8 cellular contexts compared by ENCODE assay signal in the genomic region with DNA sequence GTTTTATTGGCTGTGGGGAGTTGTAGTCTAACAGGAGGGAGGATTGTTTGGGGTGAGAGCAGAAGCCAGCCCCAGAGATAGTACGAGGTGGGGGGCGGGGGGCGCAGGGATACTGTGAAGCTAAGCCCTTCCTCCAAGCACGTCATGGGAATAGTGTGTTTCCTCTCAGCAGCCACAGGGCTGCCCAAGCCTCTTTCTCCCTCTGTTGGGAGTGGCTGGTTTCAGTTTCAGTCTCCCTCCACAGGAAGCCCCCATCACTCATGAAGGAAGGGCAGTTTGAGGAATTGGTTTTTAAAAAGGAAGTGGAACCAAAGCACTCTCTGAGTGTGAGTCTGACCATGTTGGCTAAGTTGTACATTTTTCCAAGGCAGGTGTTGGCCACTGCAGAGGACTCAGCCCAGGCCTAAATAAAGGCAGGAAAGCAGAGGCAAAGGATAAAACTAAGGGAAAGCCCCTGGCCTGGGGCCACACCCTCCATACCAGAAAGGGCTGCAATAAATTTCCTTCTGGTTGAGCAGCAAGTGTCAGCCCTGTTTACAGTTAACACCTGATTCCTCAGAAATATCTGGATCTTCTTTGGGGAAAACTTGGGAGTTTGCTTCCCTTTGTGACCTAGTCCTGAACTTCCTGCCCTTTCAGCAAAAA. TPM values are rescaled to one million over a fixed set of nuclear protein-coding genes. Genes with fewer than 3 reads are reported as not detected.
DNase-seq lines count a peak whose midpoint lies in the region; ATAC-seq, FAIRE-seq and TF ChIP-seq lines count a peak whose summit lies in the region.

No MANE protein-coding gene starts in this region.

- H3K27ac ChIP-seq in right atrium auricular region (peak overlapping the region; percentile 19 to 61), smooth muscle cell (ENCODE audit: low read depth) (peak overlapping the region; percentile 96)

- 55% methylated on average over 4 of the region's 4 CpGs for WGBS in smooth muscle cell (ENCODE audit: low lambda C conversion rate)

- H3K27ac Mint-ChIP-seq in activated naive CD8-positive, alpha-beta T cell treated with anti-CD3 and anti-CD28 coated beads, Interleukin-2, amount 50 U/mL, for 24 hours, result peak overlapping the region; percentile 94

- peaks cover 46% of the 10 kb centered on the region for H3K36me3 Mint-ChIP-seq in activated naive CD8-positive, alpha-beta T cell treated with anti-CD3 and anti-CD28 coated beads, Interleukin-2, amount 50 U/mL, for 24 hours (ENCODE audit: low read depth)

- peak overlapping the region; percentile 70 for H3K4me3 Mint-ChIP-seq in activated naive CD8-positive, alpha-beta T cell treated with anti-CD3 and anti-CD28 coated beads, Interleukin-2, amount 50 U/mL, for 24 hours

- H2AFZ ChIP-seq in smooth muscle cell (ENCODE audit: low read depth), result no peak overlapping the region

- H3K9ac ChIP-seq in smooth muscle cell (ENCODE audit: low read depth), result peak overlapping the region; percentile 97

- H3K36me3 ChIP-seq in right atrium auricular region (peaks cover 15% of the 10 kb centered on the region), smooth muscle cell (ENCODE audit: low read depth) (no peaks in the 10 kb centered on the region)

- H3K9me3 Mint-ChIP-seq in activated naive CD8-positive, alpha-beta T cell treated with anti-CD3 and anti-CD28 coated beads, Interleukin-2, amount 50 U/mL, for 24 hours, result no peaks in the 10 kb centered on the region

- TF ChIP-seq POLR2A in GM12891 (IDR thresholded peaks at IDR 0.05; ENCODE audit: low read depth, low read length), result no peak

- H3K9me3 ChIP-seq in right atrium auricular region, result no peaks in the 10 kb centered on the region
- H3K9me3 ChIP-seq in smooth muscle cell (replicated peaks; ENCODE audit: low read depth), result no peaks in the 10 kb centered on the region

- peaks cover 24% of the 10 kb centered on the region for H4K20me1 ChIP-seq in smooth muscle cell (ENCODE audit: low read depth)

- H3K4me2 ChIP-seq in smooth muscle cell, result peak overlapping the region; percentile 16

- no peaks in the 10 kb centered on the region for H3K27me3 ChIP-seq in right atrium auricular region
- H3K27me3 ChIP-seq in smooth muscle cell (ENCODE audit: low read depth), result no peaks in the 10 kb centered on the region

- H3K79me2 ChIP-seq in smooth muscle cell (ENCODE audit: low read depth), result peaks cover 25% of the 10 kb centered on the region

- DNase-seq in GM12891 (ENCODE audit: insufficient read length, low spot score) (no peak), RPMI7951 (ENCODE audit: low read depth) (peak; percentile 75), right atrium auricular region (ENCODE audit: low spot score) (peak; percentile 51), smooth muscle cell (lab: John Stamatoyannopoulos, UW; ENCODE audit: unreplicated experiment) (no peak), NCI-H128 (lab: John Stamatoyannopoulos, UW; ENCODE audit: unreplicated experiment) (no peak), NCI-H748 (lab: John Stamatoyannopoulos, UW; ENCODE audit: unreplicated experiment) (no peak)
- peak; percentile 72 for DNase-seq in activated naive CD8-positive, alpha-beta T cell treated with anti-CD3 and anti-CD28 coated beads, Interleukin-2, amount 50 U/mL, for 24 hours

- peak; percentile 53 for ATAC-seq in HG02938 (IDR thresholded peaks at IDR 0.05; ENCODE audit: unreplicated experiment)
- ATAC-seq in activated naive CD8-positive, alpha-beta T cell treated with anti-CD3 and anti-CD28 coated beads, Interleukin-2, amount 50 U/mL, for 24 hours, result peak; percentile 74

- FAIRE-seq in GM12891 (lab: Jason Lieb, UNC), result peak; percentile 90

- peaks cover 77% of the 10 kb centered on the region for H3K4me1 Mint-ChIP-seq in activated naive CD8-positive, alpha-beta T cell treated with anti-CD3 and anti-CD28 coated beads, Interleukin-2, amount 50 U/mL, for 24 hours

- peak in 1 of 2 donors; percentile 29 for TF ChIP-seq CTCF in right atrium auricular region (IDR thresholded peaks at IDR 0.05)
- TF ChIP-seq CTCF in smooth muscle cell (IDR thresholded peaks at IDR 0.05; ENCODE audit: borderline replicate concordance, insufficient read depth, poor library complexity, severe bottlenecking), result no peak

- H3F3A ChIP-seq in smooth muscle cell (ENCODE audit: low read depth), result peaks cover 36% of the 10 kb centered on the region

- H3K4me1 ChIP-seq in right atrium auricular region, result peaks cover 0 to 68% of the 10 kb centered on the region in 2 donors
- H3K4me1 ChIP-seq in smooth muscle cell (ENCODE audit: low read depth), result peaks cover 12% of the 10 kb centered on the region

- H3K4me3 ChIP-seq in right atrium auricular region (no peak overlapping the region), smooth muscle cell (no peak overlapping the region)

- no peaks in the 10 kb centered on the region for H3K27me3 Mint-ChIP-seq in activated naive CD8-positive, alpha-beta T cell treated with anti-CD3 and anti-CD28 coated beads, Interleukin-2, amount 50 U/mL, for 24 hours

TF ChIP-seq in GM12891, 5 proteins besides CTCF, POLR2A, EP300 and RAD21:
- TF ChIP-seq POLR2AphosphoS5 (IDR thresholded peaks at IDR 0.05; ENCODE audit: low read depth, low read length), result peak; percentile 39; the same call in 1 of the 2 replicates
- no peak for TF ChIP-seq PAX5 (IDR thresholded peaks at IDR 0.05; ENCODE audit: insufficient read depth, low read length, severe bottlenecking)
- peak; percentile 34; the same call in 1 of the 2 replicates for TF ChIP-seq TAF1 (IDR thresholded peaks at IDR 0.05; ENCODE audit: low read depth, low read length)
- peak; percentile 96 for TF ChIP-seq SPI1 (IDR thresholded peaks at IDR 0.05; ENCODE audit: low read depth, low read length)
- TF ChIP-seq POU2F2 (IDR thresholded peaks at IDR 0.05; ENCODE audit: low read depth, low read length), result no peak

RNA-seq across cellular contexts. Expression of a gene that starts 3.2 kb away (rescaled TPM):
- polyA plus RNA-seq in GM12891 (2012; ENCODE audit: low read depth, missing spikeins), result 28.4 TPM
- total RNA-seq in RPMI7951 (2014; rRNA removed; shearing (Covaris generic)), result 10.3 and 15.1 TPM in 2 replicates
- total RNA-seq in right atrium auricular region, result 10 to 100 TPM; 14.8 to 14.9 TPM
- 15.3 and 41.8 TPM in 2 replicates for total RNA-seq in smooth muscle cell
- 46.4 and 49.5 TPM in 2 replicates for polyA plus RNA-seq in smooth muscle cell

RNA-seq across cellular contexts. Expression of a gene that starts 3.2 kb away (rescaled TPM):
- 175 TPM for polyA plus RNA-seq in GM12891 (2012; ENCODE audit: low read depth, missing spikeins)
- 256 and 386 TPM in 2 replicates for total RNA-seq in RPMI7951 (2014; rRNA removed; shearing (Covaris generic))
- 10 to 100 TPM; 26.7 to 44.3 TPM for total RNA-seq in right atrium auricular region
- 132 and 197 TPM in 2 replicates for total RNA-seq in smooth muscle cell
- polyA plus RNA-seq in smooth muscle cell, result 264 and 268 TPM in 2 replicates

RNA-seq across cellular contexts. Expression of a gene that starts 11.3 kb away (rescaled TPM):
- 11.9 TPM for polyA plus RNA-seq in GM12891 (2012; ENCODE audit: low read depth, missing spikeins)
- total RNA-seq in RPMI7951 (2014; rRNA removed; shearing (Covaris generic)), result 50.6 and 72.9 TPM in 2 replicates
- total RNA-seq in right atrium auricular region, result 1 to 10 TPM; 1.6 to 1.8 TPM
- 8.6 and 16.9 TPM in 2 replicates for total RNA-seq in smooth muscle cell
- 14.9 and 15.6 TPM in 2 replicates for polyA plus RNA-seq in smooth muscle cell

RNA-seq across cellular contexts. Expression of a gene that starts 51.1 kb away (rescaled TPM):
- polyA plus RNA-seq in GM12891 (2012; ENCODE audit: low read depth, missing spikeins), result 139 TPM
- total RNA-seq in RPMI7951 (2014; rRNA removed; shearing (Covaris generic)), result 273 and 306 TPM in 2 replicates
- total RNA-seq in right atrium auricular region (100 to 1,000 TPM; 128 to 134 TPM), smooth muscle cell (178 and 241 TPM in 2 replicates)
- 236 and 253 TPM in 2 replicates for polyA plus RNA-seq in smooth muscle cell

RNA-seq across cellular contexts. Expression of a gene that starts 57.4 kb away (rescaled TPM):
- 43.2 TPM for polyA plus RNA-seq in GM12891 (2012; ENCODE audit: low read depth, missing spikeins)
- total RNA-seq in RPMI7951 (2014; rRNA removed; shearing (Covaris generic)), result 4.6 and 10.2 TPM in 2 replicates
- total RNA-seq in right atrium auricular region (1 to 10 TPM; 3.1 to 6.8 TPM), smooth muscle cell (6.0 and 38.5 TPM in 2 replicates)
- 23.3 and 23.8 TPM in 2 replicates for polyA plus RNA-seq in smooth muscle cell

Comparison
In these comparisons a context has a peak if more than half of its experiments do, and no peak if none do; other contexts are left out.
1. DNase-seq: peak in RPMI7951 (single experiment), activated naive CD8-positive, alpha-beta T cell treated with anti-CD3 and anti-CD28 coated beads, Interleukin-2, amount 50 U/mL, for 24 hours (single experiment) and right atrium auricular region (single experiment); none in GM12891 (single experiment), smooth muscle cell (single experiment), NCI-H128 (single experiment) and NCI-H748 (single experiment).